In the genomic region with DNA sequence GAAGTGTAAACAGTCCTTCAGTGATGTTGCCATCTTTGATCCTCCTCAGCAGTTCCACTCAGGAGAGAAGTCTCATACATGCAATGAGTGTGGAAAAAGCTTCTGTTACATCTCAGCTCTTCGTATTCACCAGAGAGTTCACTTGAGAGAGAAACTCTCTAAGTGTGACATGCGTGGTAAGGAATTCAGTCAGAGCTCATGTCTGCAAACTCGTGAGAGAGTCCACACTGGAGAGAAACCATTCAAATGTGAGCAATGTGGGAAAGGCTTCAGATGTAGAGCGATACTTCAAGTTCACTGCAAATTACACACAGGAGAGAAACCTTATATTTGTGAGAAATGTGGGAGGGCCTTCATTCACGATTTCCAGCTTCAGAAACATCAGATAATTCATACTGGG, we compare ENCODE assay signal across 1 cellular context.
TF ChIP-seq lines count a peak whose summit lies in the region.

No MANE protein-coding gene starts in this region.

TF ChIP-seq in GM12878, 131 proteins besides CTCF, POLR2A, EP300 and RAD21:
- TF ChIP-seq ZNF217 (IDR thresholded peaks at IDR 0.05) (0 out of 2 replicates have a peak, but pooled peaks have one; percentile 50), CBX5 (IDR thresholded peaks at IDR 0.05; ENCODE audit: low read depth) (peak; percentile 91; the same call in 1 of the 2 replicates), KLF5 (IDR thresholded peaks at IDR 0.05; ENCODE audit: partially characterized antibody) (peak; percentile 84), ZNF384 (IDR thresholded peaks at IDR 0.05; ENCODE audit: borderline replicate concordance, low read depth, low read length) (no peak), NFXL1 (IDR thresholded peaks at IDR 0.05; ENCODE audit: borderline replicate concordance) (no peak), ZBTB4 (CRISPR knock-in tag; IDR thresholded peaks at IDR 0.05) (no peak), PAX5 (IDR thresholded peaks at IDR 0.05; ENCODE audit: borderline replicate concordance, low read depth, low read length) (no peak)
